In genomic region chr10:5948208-5948585, GRCh38 we compare ENCODE assay signal across 30 cellular contexts.
"Had no signal": no experiment of that assay in that cellular context is flagged by ENCODE, and none has a peak within 500 bp of the region (broad histone marks: within the 10 kb centered on the region; RNA-seq: fewer than 3 reads in every experiment).

No MANE protein-coding gene starts in this region.

- ATAC-seq: activated CD8-positive, alpha-beta memory T cell treated with anti-CD3 and anti-CD28 coated beads, Interleukin-2, amount 10 ng/mL, durations not matched to agents 7 days and 5 days; activated naive CD8-positive, alpha-beta T cell treated with anti-CD3 and anti-CD28 coated beads, Interleukin-2, amount 50 U/mL, for 24 hours; PC-3 had no signal

- H3K36me3 ChIP-seq: MG63, WERI-Rb-1 had no signal

- H3K27me3 ChIP-seq: MG63, Peyer's patch had no signal

- H3K4me3 Mint-ChIP-seq: activated CD4-positive, alpha-beta memory T cell treated with anti-CD3 and anti-CD28 coated beads, Interleukin-2, amount 10 ng/mL, durations not matched to agents 7 days and 5 days; activated CD8-positive, alpha-beta memory T cell treated with anti-CD3 and anti-CD28 coated beads, Interleukin-2, amount 10 ng/mL, durations not matched to agents 7 days and 5 days; activated naive CD4-positive, alpha-beta T cell treated with anti-CD3 and anti-CD28 coated beads, Interleukin-2, amount 10 ng/mL, durations not matched to agents 7 days and 5 days; activated naive CD8-positive, alpha-beta T cell; activated naive CD8-positive, alpha-beta T cell treated with anti-CD3 and anti-CD28 coated beads, Interleukin-2, amount 50 U/mL, for 24 hours; brain had no signal

- H3K27ac Mint-ChIP-seq: activated CD4-positive, alpha-beta memory T cell treated with anti-CD3 and anti-CD28 coated beads, Interleukin-2, amount 10 ng/mL, durations not matched to agents 7 days and 5 days; activated CD8-positive, alpha-beta memory T cell treated with anti-CD3 and anti-CD28 coated beads, Interleukin-2, amount 10 ng/mL, durations not matched to agents 7 days and 5 days; activated naive CD4-positive, alpha-beta T cell treated with anti-CD3 and anti-CD28 coated beads, Interleukin-2, amount 10 ng/mL, durations not matched to agents 7 days and 5 days; activated naive CD8-positive, alpha-beta T cell; activated naive CD8-positive, alpha-beta T cell treated with anti-CD3 and anti-CD28 coated beads, Interleukin-2, amount 50 U/mL, for 24 hours; brain had no signal

- H3K27ac ChIP-seq: Peyer's patch, WERI-Rb-1 had no signal

- H3K4me3 ChIP-seq: MG63, Peyer's patch had no signal

- H3K36me3 Mint-ChIP-seq: brain had no signal

- H3K9me3 ChIP-seq: MG63, Peyer's patch had no signal

- H3K9me3 Mint-ChIP-seq: activated CD4-positive, alpha-beta memory T cell treated with anti-CD3 and anti-CD28 coated beads, Interleukin-2, amount 10 ng/mL, durations not matched to agents 7 days and 5 days; activated naive CD4-positive, alpha-beta T cell treated with anti-CD3 and anti-CD28 coated beads, Interleukin-2, amount 10 ng/mL, durations not matched to agents 7 days and 5 days; activated naive CD8-positive, alpha-beta T cell treated with anti-CD3 and anti-CD28 coated beads, Interleukin-2, amount 50 U/mL, for 24 hours had no signal

- DNase-seq: activated CD4-positive, alpha-beta memory T cell treated with anti-CD3 and anti-CD28 coated beads, Interleukin-2, amount 10 ng/mL, durations not matched to agents 7 days and 5 days; activated CD4-positive, alpha-beta T cell treated with anti-CD3 and anti-CD28 coated beads for 1 hour; activated CD4-positive, alpha-beta T cell treated with anti-CD3 and anti-CD28 coated beads for 48 hours; activated CD4-positive, CD25-positive, alpha-beta regulatory T cell; activated CD8-positive, alpha-beta memory T cell treated with anti-CD3 and anti-CD28 coated beads for 24 hours; activated CD8-positive, alpha-beta memory T cell treated with anti-CD3 and anti-CD28 coated beads, Interleukin-2, amount 10 ng/mL, durations not matched to agents 7 days and 5 days; activated CD8-positive, alpha-beta memory T cell treated with anti-CD3 and anti-CD28 coated beads, Interleukin-2, amount 50 U/mL, for 48 hours; activated effector memory CD4-positive, alpha-beta T cell treated with Interleukin-2 at 50 U/mL for 16 hours; activated naive CD4-positive, alpha-beta T cell treated with anti-CD3 and anti-CD28 coated beads, Interleukin-2, amount 10 ng/mL, durations not matched to agents 7 days and 5 days; activated naive CD8-positive, alpha-beta T cell treated with anti-CD3 and anti-CD28 coated beads, Interleukin-2, amount 50 U/mL, for 24 hours; activated T-cell treated with anti-CD3 and anti-CD28 coated beads, Interleukin-2, amount 50 U/mL, for 48 hours; anterior cingulate cortex; caudate nucleus; Kasumi-1; KBM-7; MG63; NCI-H1048; NCI-H1436 treated with DMSO at 0.1 percent for 48 hours; NCI-H1694 treated with DMSO at 0.1 percent for 48 hours; NCI-H2029; NCI-H345; NCI-H524 treated with DMSO at 0.1 percent for 48 hours; PC-3; Peyer's patch; RPMI8226; SIG-M5; T1000; WERI-Rb-1 had no signal

- H3K27me3 Mint-ChIP-seq: activated CD4-positive, alpha-beta memory T cell treated with anti-CD3 and anti-CD28 coated beads, Interleukin-2, amount 10 ng/mL, durations not matched to agents 7 days and 5 days; activated CD8-positive, alpha-beta memory T cell treated with anti-CD3 and anti-CD28 coated beads, Interleukin-2, amount 10 ng/mL, durations not matched to agents 7 days and 5 days; activated naive CD8-positive, alpha-beta T cell; activated naive CD8-positive, alpha-beta T cell treated with anti-CD3 and anti-CD28 coated beads, Interleukin-2, amount 50 U/mL, for 24 hours had no signal
